Comparison of ENCODE assay signal across 7 cellular contexts in the genomic region with DNA sequence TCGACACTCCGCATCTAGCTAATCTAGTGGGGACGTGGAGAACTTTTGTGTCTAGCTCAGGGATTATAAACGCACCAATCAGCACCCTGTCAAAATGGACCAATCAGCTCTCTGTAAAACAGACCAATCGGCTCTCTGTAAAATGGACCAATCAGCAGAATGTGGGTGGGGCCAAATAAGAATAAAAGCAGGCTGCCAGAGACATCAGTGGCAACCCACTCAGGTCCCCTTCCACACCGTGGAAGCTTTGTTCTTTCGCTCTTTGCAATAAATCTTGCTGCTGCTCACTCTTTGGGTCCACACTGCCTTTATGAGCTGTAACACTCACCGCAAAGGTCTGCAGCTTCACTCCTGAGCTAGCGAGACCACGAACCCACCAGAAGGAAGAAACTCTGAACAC. TPM values are rescaled to one million over a fixed set of nuclear protein-coding genes. Genes with fewer than 3 reads are reported as not detected.
DNase-seq lines count a peak whose midpoint lies in the region; ATAC-seq lines count a peak whose summit lies in the region.
"Not testable (repeated sequence)": the region's sequence is repeated elsewhere in the genome, so short reads cannot be mapped to it uniquely, and the experiment has no call there.

No MANE protein-coding gene starts in this region.

- H3K9me3 ChIP-seq in CD4-positive, alpha-beta memory T cell (ENCODE audit: control insufficient read depth in 1 of 2, low read length in 2 of 2); T-helper 17 cell (ENCODE audit: control insufficient read depth, low read length, poor library complexity, severe bottlenecking): not testable (repeated sequence)

- H3K27me3 Mint-ChIP-seq in CD4-positive, alpha-beta memory T cell; T-helper 17 cell; activated CD4-positive, alpha-beta memory T cell treated with anti-CD3 and anti-CD28 coated beads for 36 hours; activated T-helper 1 cell treated with anti-CD3 and anti-CD28 coated beads, Interleukin-12 subunit alpha, Interleukin-12 subunit beta, Interleukin-2, Interleukin-4 antibody, amounts not matched to agents 30 ng/mL and 10 ng/mL and 1 ng/mL, durations not matched to agents 14 hours and 24 hours and 36 hours (ENCODE audit: insufficient read depth); activated naive CD8-positive, alpha-beta T cell; effector memory CD8-positive, alpha-beta T cell: not testable (repeated sequence)

- POLR2A ChIA-PET in CD4-positive, alpha-beta memory T cell (lab: Charles Lee; ENCODE audit: partially characterized antibody): interaction anchor here (1.0 to 7.0 kb wide), 2 partner anchors 19 to 22 kb away, joined by 6 to 44 read pairs; partner anchors contain the start of gene AAK1
- POLR2A ChIA-PET in activated CD4-positive, alpha-beta memory T cell treated with anti-CD3 and anti-CD28 coated beads for 36 hours (lab: Charles Lee): not testable (repeated sequence)

- not testable (repeated sequence) for H3K4me3 ChIP-seq in CD4-positive, alpha-beta memory T cell (ENCODE audit: low read length in 2 of 2)

- H3K4me3 Mint-ChIP-seq in CD4-positive, alpha-beta memory T cell: peak overlapping the region in 5 of 8 donors; percentile 6 to 66 (median 35)
- peak overlapping the region; percentile 31 for H3K4me3 Mint-ChIP-seq in T-helper 17 cell
- H3K4me3 Mint-ChIP-seq in activated CD4-positive, alpha-beta memory T cell treated with anti-CD3 and anti-CD28 coated beads for 36 hours; activated T-helper 1 cell treated with anti-CD3 and anti-CD28 coated beads, Interleukin-12 subunit alpha, Interleukin-12 subunit beta, Interleukin-2, Interleukin-4 antibody, amounts not matched to agents 30 ng/mL and 10 ng/mL and 1 ng/mL, durations not matched to agents 14 hours and 24 hours and 36 hours: not testable (repeated sequence)
- H3K4me3 Mint-ChIP-seq in activated naive CD8-positive, alpha-beta T cell: peak overlapping the region; percentile 78
- H3K4me3 Mint-ChIP-seq in effector memory CD8-positive, alpha-beta T cell: peak overlapping the region; percentile 5 to 28
- H3K4me3 Mint-ChIP-seq in stimulated activated effector memory CD8-positive, alpha-beta T cell treated with anti-CD3 and anti-CD28 coated beads, Interleukin-12 subunit alpha, Interleukin-12 subunit beta, amount 100 ng/mL, for 72 hours: peak overlapping the region; percentile 15

- not testable (repeated sequence) for H3K9me3 Mint-ChIP-seq in CD4-positive, alpha-beta memory T cell; activated CD4-positive, alpha-beta memory T cell treated with anti-CD3 and anti-CD28 coated beads for 36 hours; activated T-helper 1 cell treated with anti-CD3 and anti-CD28 coated beads, Interleukin-12 subunit alpha, Interleukin-12 subunit beta, Interleukin-2, Interleukin-4 antibody, amounts not matched to agents 30 ng/mL and 10 ng/mL and 1 ng/mL, durations not matched to agents 14 hours and 24 hours and 36 hours; activated naive CD8-positive, alpha-beta T cell (ENCODE audit: low read depth); effector memory CD8-positive, alpha-beta T cell; stimulated activated effector memory CD8-positive, alpha-beta T cell treated with anti-CD3 and anti-CD28 coated beads, Interleukin-12 subunit alpha, Interleukin-12 subunit beta, amount 100 ng/mL, for 72 hours

- peak overlapping the region in 6 of 7 donors; percentile 24 to 79 (median 62) for H3K27ac Mint-ChIP-seq in CD4-positive, alpha-beta memory T cell
- not testable (repeated sequence) for H3K27ac Mint-ChIP-seq in T-helper 17 cell; stimulated activated effector memory CD8-positive, alpha-beta T cell treated with anti-CD3 and anti-CD28 coated beads, Interleukin-12 subunit alpha, Interleukin-12 subunit beta, amount 100 ng/mL, for 72 hours
- H3K27ac Mint-ChIP-seq in activated CD4-positive, alpha-beta memory T cell treated with anti-CD3 and anti-CD28 coated beads for 36 hours: peak overlapping the region; percentile 31
- peak overlapping the region; percentile 3 for H3K27ac Mint-ChIP-seq in activated T-helper 1 cell treated with anti-CD3 and anti-CD28 coated beads, Interleukin-12 subunit alpha, Interleukin-12 subunit beta, Interleukin-2, Interleukin-4 antibody, amounts not matched to agents 30 ng/mL and 10 ng/mL and 1 ng/mL, durations not matched to agents 14 hours and 24 hours and 36 hours
- H3K27ac Mint-ChIP-seq in activated naive CD8-positive, alpha-beta T cell: peak overlapping the region; percentile 88
- H3K27ac Mint-ChIP-seq in effector memory CD8-positive, alpha-beta T cell: peak overlapping the region; percentile 47 to 70

- DNase-seq in CD4-positive, alpha-beta memory T cell; T-helper 17 cell; activated CD4-positive, alpha-beta memory T cell treated with anti-CD3 and anti-CD28 coated beads for 36 hours; activated T-helper 1 cell treated with anti-CD3 and anti-CD28 coated beads, Interleukin-12 subunit alpha, Interleukin-12 subunit beta, Interleukin-2, Interleukin-4 antibody, amounts not matched to agents 30 ng/mL and 10 ng/mL and 1 ng/mL, durations not matched to agents 14 hours and 24 hours and 36 hours (ENCODE audit: low spot score); effector memory CD8-positive, alpha-beta T cell; stimulated activated effector memory CD8-positive, alpha-beta T cell treated with anti-CD3 and anti-CD28 coated beads, Interleukin-12 subunit alpha, Interleukin-12 subunit beta, amount 100 ng/mL, for 72 hours (ENCODE audit: low spot score in 2 of 2): not testable (repeated sequence)

- H3K36me3 ChIP-seq in CD4-positive, alpha-beta memory T cell (ENCODE audit: insufficient read depth, low read length): not testable (repeated sequence)

- intact Hi-C loops in CD4-positive, alpha-beta memory T cell (cut with micrococcal nuclease); activated T-helper 1 cell treated with anti-CD3 and anti-CD28 coated beads, Interleukin-12 subunit alpha, Interleukin-12 subunit beta, Interleukin-2, Interleukin-4 antibody, amounts not matched to agents 30 ng/mL and 10 ng/mL and 1 ng/mL, durations not matched to agents 14 hours and 24 hours and 36 hours (cut with micrococcal nuclease): not testable (repeated sequence)
- intact Hi-C loops in activated CD4-positive, alpha-beta memory T cell treated with anti-CD3 and anti-CD28 coated beads for 36 hours (cut with micrococcal nuclease): loop anchor here (10.0 kb wide), 1 partner anchor 272 kb away; the partner anchor contains the start of gene SNRNP27

- CTCF ChIA-PET in CD4-positive, alpha-beta memory T cell (lab: Charles Lee; ENCODE audit: partially characterized antibody): interaction anchor here (0.8 to 8.2 kb wide), 5 partner anchors 22 to 62 kb away, joined by 3 to 58 read pairs (median 4); no protein-coding TSS in a partner anchor
- CTCF ChIA-PET in activated CD4-positive, alpha-beta memory T cell treated with anti-CD3 and anti-CD28 coated beads for 36 hours (lab: Charles Lee): interaction anchor here (6.5 kb wide), 1 partner anchor 57 kb away, joined by 39 read pairs; no protein-coding TSS in a partner anchor

- H3K36me3 Mint-ChIP-seq in CD4-positive, alpha-beta memory T cell; T-helper 17 cell (ENCODE audit: low read depth); activated CD4-positive, alpha-beta memory T cell treated with anti-CD3 and anti-CD28 coated beads for 36 hours; activated T-helper 1 cell treated with anti-CD3 and anti-CD28 coated beads, Interleukin-12 subunit alpha, Interleukin-12 subunit beta, Interleukin-2, Interleukin-4 antibody, amounts not matched to agents 30 ng/mL and 10 ng/mL and 1 ng/mL, durations not matched to agents 14 hours and 24 hours and 36 hours (ENCODE audit: low read depth); activated naive CD8-positive, alpha-beta T cell; effector memory CD8-positive, alpha-beta T cell (ENCODE audit: insufficient read depth); stimulated activated effector memory CD8-positive, alpha-beta T cell treated with anti-CD3 and anti-CD28 coated beads, Interleukin-12 subunit alpha, Interleukin-12 subunit beta, amount 100 ng/mL, for 72 hours: not testable (repeated sequence)

- peaks cover 0 to 20% (median 14%) of the 10 kb centered on the region in 4 donors for H3K4me1 Mint-ChIP-seq in CD4-positive, alpha-beta memory T cell
- H3K4me1 Mint-ChIP-seq in T-helper 17 cell: peaks cover 24% of the 10 kb centered on the region
- peaks cover 15% of the 10 kb centered on the region for H3K4me1 Mint-ChIP-seq in activated CD4-positive, alpha-beta memory T cell treated with anti-CD3 and anti-CD28 coated beads for 36 hours (ENCODE audit: low read depth)
- peaks cover 20% of the 10 kb centered on the region for H3K4me1 Mint-ChIP-seq in activated T-helper 1 cell treated with anti-CD3 and anti-CD28 coated beads, Interleukin-12 subunit alpha, Interleukin-12 subunit beta, Interleukin-2, Interleukin-4 antibody, amounts not matched to agents 30 ng/mL and 10 ng/mL and 1 ng/mL, durations not matched to agents 14 hours and 24 hours and 36 hours (ENCODE audit: low read depth)
- H3K4me1 Mint-ChIP-seq in activated naive CD8-positive, alpha-beta T cell (ENCODE audit: low read depth): peaks cover 19% of the 10 kb centered on the region
- peaks cover 4 to 14% of the 10 kb centered on the region in 2 donors for H3K4me1 Mint-ChIP-seq in effector memory CD8-positive, alpha-beta T cell (ENCODE audit: low read depth in 2 of 2)
- not testable (repeated sequence) for H3K4me1 Mint-ChIP-seq in stimulated activated effector memory CD8-positive, alpha-beta T cell treated with anti-CD3 and anti-CD28 coated beads, Interleukin-12 subunit alpha, Interleukin-12 subunit beta, amount 100 ng/mL, for 72 hours

- H3K4me1 ChIP-seq in CD4-positive, alpha-beta memory T cell (ENCODE audit: insufficient read depth, low read length): peaks cover 89% of the 10 kb centered on the region

- H3K27ac ChIP-seq in CD4-positive, alpha-beta memory T cell (ENCODE audit: low read depth, low read length): not testable (repeated sequence)

- H3K27me3 ChIP-seq in CD4-positive, alpha-beta memory T cell (ENCODE audit: insufficient read depth, low read length): not testable (repeated sequence)

- ATAC-seq in T-helper 17 cell; effector memory CD8-positive, alpha-beta T cell (replicated peaks); stimulated activated effector memory CD8-positive, alpha-beta T cell treated with anti-CD3 and anti-CD28 coated beads, Interleukin-12 subunit alpha, Interleukin-12 subunit beta, amount 100 ng/mL, for 72 hours: not testable (repeated sequence)

RNA-seq across cellular contexts. Expression of gene AAK1, which starts 20.7 kb away (rescaled TPM):
- 100 to 1,000 TPM; 220 to 225 TPM for total RNA-seq in CD4-positive, alpha-beta memory T cell
- 100 to 1,000 TPM in 1 of 2 donors, 10 to 100 TPM in 1; 27.6 to 129 TPM for polyA plus RNA-seq in CD4-positive, alpha-beta memory T cell
- total RNA-seq in T-helper 17 cell: 100 to 1,000 TPM; 187 to 243 TPM
- 10 to 100 TPM; 95.2 to 99.3 TPM for total RNA-seq in activated CD4-positive, alpha-beta memory T cell treated with anti-CD3 and anti-CD28 coated beads for 36 hours
- total RNA-seq in activated T-helper 1 cell treated with anti-CD3 and anti-CD28 coated beads, Interleukin-12 subunit alpha, Interleukin-12 subunit beta, Interleukin-2, Interleukin-4 antibody, amounts not matched to agents 30 ng/mL and 10 ng/mL and 1 ng/mL, durations not matched to agents 14 hours and 24 hours and 36 hours: 89.2 and 94.0 TPM in 2 replicates
